4 cellular contexts compared by ENCODE assay signal in genomic region chr12:67243260-67243659, GRCh38.
"Had no signal": no experiment of that assay in that cellular context is flagged by ENCODE, and none has a peak within 500 bp of the region (broad histone marks: within the 10 kb centered on the region; RNA-seq: fewer than 3 reads in every experiment).

No MANE protein-coding gene starts in this region.

- DNase-seq: IMR-90 had no signal

- H3K27ac ChIP-seq: HL-60 had no signal

- H3K4me3 ChIP-seq: K562 had no signal

- ATAC-seq: HepG2, K562 had no signal
